Comparison of ENCODE assay signal across 14 cellular contexts in the genomic region with DNA sequence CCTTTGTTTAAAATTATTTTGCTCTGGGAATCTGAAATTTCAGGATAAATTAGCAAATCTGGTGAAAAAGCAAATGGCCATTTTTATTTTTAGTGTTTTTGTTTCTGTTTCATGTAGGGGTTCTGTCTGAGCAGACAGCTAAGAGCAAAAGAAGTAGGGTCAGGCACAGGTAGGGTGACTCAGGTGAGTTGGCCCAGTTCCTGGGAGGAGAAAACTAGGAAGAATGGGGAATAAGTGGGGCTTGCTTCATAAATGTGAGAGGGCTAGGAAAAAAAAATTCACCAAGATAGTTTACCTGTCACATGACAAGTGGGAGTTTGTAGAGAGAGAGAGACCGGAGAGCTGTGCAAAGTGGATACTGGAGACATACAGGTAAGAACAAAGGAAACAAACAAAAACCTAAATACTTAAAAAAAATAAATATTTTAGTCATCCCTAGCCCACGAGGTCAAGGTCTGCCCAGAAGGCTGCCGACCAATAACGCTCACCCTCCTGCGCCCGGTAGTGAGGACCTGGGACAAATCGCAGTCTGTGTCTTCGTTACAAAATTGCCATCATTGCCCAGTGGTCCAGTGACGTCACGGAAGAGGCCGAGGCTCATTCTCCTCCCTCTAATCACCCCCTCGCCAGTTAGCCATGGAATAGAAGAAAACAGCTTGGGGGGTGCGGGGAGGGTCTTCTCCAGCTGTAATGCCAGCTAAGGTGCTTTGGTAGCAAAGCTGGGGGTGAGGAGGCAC. TPM values are rescaled to one million over a fixed set of nuclear protein-coding genes. Genes with fewer than 3 reads are reported as not detected.
DNase-seq lines count a peak whose midpoint lies in the region; ATAC-seq and TF ChIP-seq lines count a peak whose summit lies in the region.
"Had no signal": no experiment of that assay in that cellular context is flagged by ENCODE, and none has a peak within 500 bp of the region (broad histone marks: within the 10 kb centered on the region; RNA-seq: fewer than 3 reads in every experiment).

No MANE protein-coding gene starts in this region.

- no peaks in the 10 kb centered on the region for H3K9me3 Mint-ChIP-seq in T-helper 2 cell treated with Interferon-gamma antibody and Interleukin-4, amounts not matched to agents 5 μg/mL and 100 μg/mL, for 36 hours
- no peaks in the 10 kb centered on the region for H3K9me3 Mint-ChIP-seq in natural killer cell treated with Interleukin-12 subunit alpha and Interleukin-12 subunit beta and Interleukin-15 and Interleukin-18, amount 100 ng/mL, for 72 hours
- no peaks in the 10 kb centered on the region for H3K9me3 Mint-ChIP-seq in stimulated activated memory B cell treated with anti-CD40 and anti-IgM and Interleukin-4, amounts not matched to agents 10 μg/mL and 1 μg/mL and 100 μg/mL, for 72 hours
- H3K9me3 Mint-ChIP-seq: mesothelial cell of epicardium had no signal

- H3K4me1 ChIP-seq in esophagus muscularis mucosa (peaks cover 27 to 65% (median 45%) of the 10 kb centered on the region in 4 donors), upper lobe of left lung (peaks cover 34 to 54% (median 45%) of the 10 kb centered on the region in 4 donors)

- DNase-seq in T-helper 2 cell treated with Interferon-gamma antibody and Interleukin-4, amounts not matched to agents 5 μg/mL and 100 μg/mL, for 36 hours (ENCODE audit: low spot score) = no peak
- DNase-seq in T-helper 2 cell = no peak
- DNase-seq in esophagus muscularis mucosa (ENCODE audit: extremely low spot score) = no peak
- no peak for DNase-seq in natural killer cell treated with Interleukin-12 subunit alpha and Interleukin-12 subunit beta and Interleukin-15 and Interleukin-18, amount 100 ng/mL, for 72 hours (ENCODE audit: low spot score)
- no peak for DNase-seq in upper lobe of left lung
- DNase-seq in medulla oblongata (ENCODE audit: extremely low spot score) = no peak
- DNase-seq: activated naive CD4-positive, alpha-beta T cell treated with anti-CD3 and anti-CD28 coated beads, Interleukin-2, amount 50 U/mL, for 16 hours; stimulated activated CD4-positive, alpha-beta T cell treated with anti-CD3 and anti-CD28 coated beads, Interleukin-4, amount 100 ng/mL, for 24 hours had no signal

- H3K36me3 Mint-ChIP-seq in T-helper 2 cell treated with Interferon-gamma antibody and Interleukin-4, amounts not matched to agents 5 μg/mL and 100 μg/mL, for 36 hours (ENCODE audit: low read depth) = no peaks in the 10 kb centered on the region
- H3K36me3 Mint-ChIP-seq in natural killer cell treated with Interleukin-12 subunit alpha and Interleukin-12 subunit beta and Interleukin-15 and Interleukin-18, amount 100 ng/mL, for 72 hours = peaks cover 6% of the 10 kb centered on the region
- H3K36me3 Mint-ChIP-seq in stimulated activated memory B cell treated with anti-CD40 and anti-IgM and Interleukin-4, amounts not matched to agents 10 μg/mL and 1 μg/mL and 100 μg/mL, for 72 hours = peaks cover 5% of the 10 kb centered on the region
- H3K36me3 Mint-ChIP-seq: mesothelial cell of epicardium had no signal

- H3K4me3 Mint-ChIP-seq in T-helper 2 cell treated with Interferon-gamma antibody and Interleukin-4, amounts not matched to agents 5 μg/mL and 100 μg/mL, for 36 hours = peak overlapping the region; percentile 33
- H3K4me3 Mint-ChIP-seq in natural killer cell treated with Interleukin-12 subunit alpha and Interleukin-12 subunit beta and Interleukin-15 and Interleukin-18, amount 100 ng/mL, for 72 hours = peak overlapping the region; percentile 43
- H3K4me3 Mint-ChIP-seq in stimulated activated memory B cell treated with anti-CD40 and anti-IgM and Interleukin-4, amounts not matched to agents 10 μg/mL and 1 μg/mL and 100 μg/mL, for 72 hours = no peak overlapping the region
- H3K4me3 Mint-ChIP-seq: mesothelial cell of epicardium had no signal

- peaks cover 0 to 93% (median 14%) of the 10 kb centered on the region in 4 donors for H3K27me3 ChIP-seq in esophagus muscularis mucosa
- H3K27me3 ChIP-seq in upper lobe of left lung = peaks cover 0 to 2% (median 0%) of the 10 kb centered on the region in 4 donors

- H3K27me3 Mint-ChIP-seq in T-helper 2 cell treated with Interferon-gamma antibody and Interleukin-4, amounts not matched to agents 5 μg/mL and 100 μg/mL, for 36 hours (ENCODE audit: low read depth) = peaks cover 60% of the 10 kb centered on the region
- H3K27me3 Mint-ChIP-seq in natural killer cell treated with Interleukin-12 subunit alpha and Interleukin-12 subunit beta and Interleukin-15 and Interleukin-18, amount 100 ng/mL, for 72 hours = peaks cover 43 to 59% of the 10 kb centered on the region in 2 donors
- peaks cover 51% of the 10 kb centered on the region for H3K27me3 Mint-ChIP-seq in stimulated activated memory B cell treated with anti-CD40 and anti-IgM and Interleukin-4, amounts not matched to agents 10 μg/mL and 1 μg/mL and 100 μg/mL, for 72 hours

- TF ChIP-seq CTCF in esophagus muscularis mucosa (IDR thresholded peaks at IDR 0.05) (no peak), upper lobe of left lung (IDR thresholded peaks at IDR 0.05) (no peak)

- no peak for ATAC-seq in natural killer cell treated with Interleukin-12 subunit alpha and Interleukin-12 subunit beta and Interleukin-15 and Interleukin-18, amount 100 ng/mL, for 72 hours
- ATAC-seq in upper lobe of left lung (ENCODE audit: low FRiP score in 2 of 2) (no peak), HG02973 (IDR thresholded peaks at IDR 0.05; ENCODE audit: unreplicated experiment) (no peak)
- ATAC-seq in stimulated activated memory B cell treated with anti-CD40 and anti-IgM and Interleukin-4, amounts not matched to agents 10 μg/mL and 1 μg/mL and 100 μg/mL, for 72 hours = no peak

- peaks cover 2% of the 10 kb centered on the region for H3K4me1 Mint-ChIP-seq in T-helper 2 cell treated with Interferon-gamma antibody and Interleukin-4, amounts not matched to agents 5 μg/mL and 100 μg/mL, for 36 hours (ENCODE audit: low read depth)
- peaks cover 0 to 16% of the 10 kb centered on the region in 2 donors for H3K4me1 Mint-ChIP-seq in natural killer cell treated with Interleukin-12 subunit alpha and Interleukin-12 subunit beta and Interleukin-15 and Interleukin-18, amount 100 ng/mL, for 72 hours (ENCODE audit: low read depth in 2 of 2)
- no peaks in the 10 kb centered on the region for H3K4me1 Mint-ChIP-seq in stimulated activated memory B cell treated with anti-CD40 and anti-IgM and Interleukin-4, amounts not matched to agents 10 μg/mL and 1 μg/mL and 100 μg/mL, for 72 hours

- H3K4me3 ChIP-seq in esophagus muscularis mucosa (peak overlapping the region; percentile 56 to 65 (median 60)), upper lobe of left lung (peak overlapping the region; percentile 11 to 69 (median 55))
- H3K4me3 ChIP-seq: SJSA1 had no signal

- no peak overlapping the region for H3K27ac Mint-ChIP-seq in T-helper 2 cell treated with Interferon-gamma antibody and Interleukin-4, amounts not matched to agents 5 μg/mL and 100 μg/mL, for 36 hours
- H3K27ac Mint-ChIP-seq in natural killer cell treated with Interleukin-12 subunit alpha and Interleukin-12 subunit beta and Interleukin-15 and Interleukin-18, amount 100 ng/mL, for 72 hours = no peak overlapping the region
- no peak overlapping the region for H3K27ac Mint-ChIP-seq in stimulated activated memory B cell treated with anti-CD40 and anti-IgM and Interleukin-4, amounts not matched to agents 10 μg/mL and 1 μg/mL and 100 μg/mL, for 72 hours
- H3K27ac Mint-ChIP-seq: mesothelial cell of epicardium had no signal

- WGBS in esophagus muscularis mucosa = 72% methylated on average over 11 of the region's 13 CpGs
- 45 to 48% methylated on average over 13 of the region's 13 CpGs for WGBS in upper lobe of left lung, 2 donors

- peak overlapping the region; percentile 42 to 85 (median 75) for H3K27ac ChIP-seq in esophagus muscularis mucosa (replicated peaks in 1 of 4)
- peak overlapping the region; percentile 85 to 89 (median 88) for H3K27ac ChIP-seq in upper lobe of left lung
- H3K27ac ChIP-seq: epithelial cell of prostate, SJSA1 had no signal

- H3K36me3 ChIP-seq in esophagus muscularis mucosa (peaks cover 0 to 16% (median 0%) of the 10 kb centered on the region in 4 donors), upper lobe of left lung (no peaks in the 10 kb centered on the region)
- H3K36me3 ChIP-seq: SJSA1 had no signal

- intact Hi-C loops in esophagus muscularis mucosa (cut with DNase I) = no loop called here

- H3K9me3 ChIP-seq in esophagus muscularis mucosa = no peaks in the 10 kb centered on the region
- no peaks in the 10 kb centered on the region for H3K9me3 ChIP-seq in upper lobe of left lung
- H3K9me3 ChIP-seq: SJSA1 had no signal

- TF ChIP-seq EP300 in esophagus muscularis mucosa (IDR thresholded peaks at IDR 0.05) (no peak), upper lobe of left lung (IDR thresholded peaks at IDR 0.05) (no peak)

- no peak for TF ChIP-seq POLR2A in esophagus muscularis mucosa (IDR thresholded peaks at IDR 0.05; ENCODE audit: low read depth)
- TF ChIP-seq POLR2A in upper lobe of left lung (IDR thresholded peaks at IDR 0.05) = no peak

RNA-seq across cellular contexts. Expression of a gene that starts 2.3 kb away (rescaled TPM):
- total RNA-seq in esophagus muscularis mucosa = 100 to 1,000 TPM in 1 of 4 donors, 10 to 100 TPM in 3; 22.4 to 206 (median 47.3) TPM
- under 1 TPM; 0.12 to 0.33 TPM for total RNA-seq in natural killer cell treated with Interleukin-12 subunit alpha and Interleukin-12 subunit beta and Interleukin-15 and Interleukin-18, amount 100 ng/mL, for 72 hours
- 100 to 1,000 TPM in 3 of 6 donors, 10 to 100 TPM in 3; 17.8 to 235 (median 88.1) TPM for total RNA-seq in upper lobe of left lung

RNA-seq across cellular contexts. Expression of a gene that starts 12.1 kb away (rescaled TPM):
- total RNA-seq in esophagus muscularis mucosa = not detected
- not detected for total RNA-seq in natural killer cell treated with Interleukin-12 subunit alpha and Interleukin-12 subunit beta and Interleukin-15 and Interleukin-18, amount 100 ng/mL, for 72 hours
- under 1 TPM in 1 of 6 donors, not detected in 5; 0.30 TPM for total RNA-seq in upper lobe of left lung
- total RNA-seq: A172, mesothelial cell of epicardium, SJSA1 had no signal

RNA-seq across cellular contexts. Expression of a gene that starts 39.0 kb away (rescaled TPM):
- 10 to 100 TPM; 24.5 to 80.7 (median 66.0) TPM for total RNA-seq in esophagus muscularis mucosa
- 10 to 100 TPM; 13.7 to 16.8 TPM for total RNA-seq in natural killer cell treated with Interleukin-12 subunit alpha and Interleukin-12 subunit beta and Interleukin-15 and Interleukin-18, amount 100 ng/mL, for 72 hours
- 100 to 1,000 TPM in 1 of 6 donors, 10 to 100 TPM in 5; 25.1 to 160 (median 68.8) TPM for total RNA-seq in upper lobe of left lung
- total RNA-seq: A172, SJSA1 had no signal

Comparison
In these comparisons a context has a peak if more than half of its experiments do, and no peak if none do; other contexts are left out.
1. RNA of a gene that starts 2.3 kb away (total RNA-seq): 17.8 to 235 TPM in upper lobe of left lung and 22.4 to 206 TPM in esophagus muscularis mucosa; 0.12 to 0.33 TPM in natural killer cell treated with Interleukin-12 subunit alpha and Interleukin-12 subunit beta and Interleukin-15 and Interleukin-18, amount 100 ng/mL, for 72 hours; every median in the first group is over 10 times any median in the second.